Comparison of ENCODE assay signal across 1 cellular context in the genomic region with DNA sequence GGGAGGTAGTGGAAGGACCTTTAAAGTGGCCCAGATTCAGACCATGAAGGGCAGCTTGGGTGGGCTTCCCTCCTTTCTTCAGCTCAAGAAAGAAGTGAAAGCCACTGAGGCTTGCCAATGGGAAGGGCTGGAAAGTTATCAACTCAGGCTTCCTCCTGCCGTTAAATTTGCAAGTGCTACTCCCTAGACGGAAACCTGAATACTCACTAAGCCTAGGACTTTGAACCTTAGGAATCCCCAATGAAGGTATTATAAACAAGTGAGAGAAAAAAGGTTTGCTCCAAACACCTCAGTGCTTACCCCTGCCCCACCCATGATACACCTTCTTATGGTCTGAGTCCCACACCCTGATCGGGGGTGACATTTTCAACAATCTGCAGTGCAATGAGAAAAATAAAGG.
TF ChIP-seq lines count a peak whose summit lies in the region.

No MANE protein-coding gene starts in this region.

TF ChIP-seq in K562, 482 proteins besides CTCF, POLR2A, EP300 and RAD21:
- TF ChIP-seq ELF4 (CRISPR knock-in tag; IDR thresholded peaks at IDR 0.05) (no peak), HDAC3 (IDR thresholded peaks at IDR 0.05; ENCODE audit: borderline replicate concordance, partially characterized antibody) (no peak), KDM5B (IDR thresholded peaks at IDR 0.05; ENCODE audit: insufficient replicate concordance, low read depth, low read length) (no peak), ZNF699 (CRISPR knock-in tag; IDR thresholded peaks at IDR 0.05; ENCODE audit: insufficient replicate concordance) (no peak), CHD2 (IDR thresholded peaks at IDR 0.05; ENCODE audit: low read depth, low read length) (no peak), NUFIP1 (IDR thresholded peaks at IDR 0.05; ENCODE audit: partially characterized antibody) (no peak), ZNF444 (CRISPR knock-in tag; IDR thresholded peaks at IDR 0.05) (no peak), PURB (CRISPR knock-in tag; IDR thresholded peaks at IDR 0.05; ENCODE audit: low read depth) (no peak), NR2C2 (CRISPR knock-in tag; IDR thresholded peaks at IDR 0.05) (no peak), NR2C2 (tag; IDR thresholded peaks at IDR 0.05) (no peak)
- TF ChIP-seq, protein P1, sequence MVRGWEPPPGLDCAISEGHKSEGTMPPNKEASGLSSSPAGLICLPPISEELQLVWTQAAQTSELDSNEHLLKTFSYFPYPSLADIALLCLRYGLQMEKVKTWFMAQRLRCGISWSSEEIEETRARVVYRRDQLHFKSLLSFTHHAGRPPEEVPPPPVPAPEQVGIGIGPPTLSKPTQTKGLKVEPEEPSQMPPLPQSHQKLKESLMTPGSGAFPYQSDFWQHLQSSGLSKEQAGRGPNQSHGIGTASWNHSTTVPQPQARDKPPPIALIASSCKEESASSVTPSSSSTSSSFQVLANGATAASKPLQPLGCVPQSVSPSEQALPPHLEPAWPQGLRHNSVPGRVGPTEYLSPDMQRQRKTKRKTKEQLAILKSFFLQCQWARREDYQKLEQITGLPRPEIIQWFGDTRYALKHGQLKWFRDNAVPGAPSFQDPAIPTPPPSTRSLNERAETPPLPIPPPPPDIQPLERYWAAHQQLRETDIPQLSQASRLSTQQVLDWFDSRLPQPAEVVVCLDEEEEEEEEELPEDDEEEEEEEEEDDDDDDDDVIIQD (CRISPR knock-in tag; IDR thresholded peaks at IDR 0.05), result no peak
- TF ChIP-seq, protein P2, sequence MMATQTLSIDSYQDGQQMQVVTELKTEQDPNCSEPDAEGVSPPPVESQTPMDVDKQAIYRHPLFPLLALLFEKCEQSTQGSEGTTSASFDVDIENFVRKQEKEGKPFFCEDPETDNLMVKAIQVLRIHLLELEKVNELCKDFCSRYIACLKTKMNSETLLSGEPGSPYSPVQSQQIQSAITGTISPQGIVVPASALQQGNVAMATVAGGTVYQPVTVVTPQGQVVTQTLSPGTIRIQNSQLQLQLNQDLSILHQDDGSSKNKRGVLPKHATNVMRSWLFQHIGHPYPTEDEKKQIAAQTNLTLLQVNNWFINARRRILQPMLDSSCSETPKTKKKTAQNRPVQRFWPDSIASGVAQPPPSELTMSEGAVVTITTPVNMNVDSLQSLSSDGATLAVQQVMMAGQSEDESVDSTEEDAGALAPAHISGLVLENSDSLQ (IDR thresholded peaks at IDR 0.05), result no peak
TF ChIP-seq in K562: peak in this region for 0.
